ENCODE assay signal across 7 cellular contexts in genomic region chr2:33599943-33600192, GRCh38.
DNase-seq lines count a peak whose midpoint lies in the region; ATAC-seq lines count a peak whose summit lies in the region.

No MANE protein-coding gene starts in this region.

- peaks cover 4% of the 10 kb centered on the region; the same call in 1 of the 2 replicates for H3K36me3 ChIP-seq in HUES6 (ENCODE audit: control insufficient read depth, insufficient read depth, low read length)
- peaks cover 7% of the 10 kb centered on the region for H3K36me3 ChIP-seq in iPS-20b (ENCODE audit: insufficient read depth, low read depth, low read length)
- H3K36me3 ChIP-seq in stomach smooth muscle (ENCODE audit: control insufficient read depth in 2 of 2, insufficient read depth in 2 of 2, low read length in 2 of 2) = peaks cover 2% of the 10 kb centered on the region in 2 donors

- H3K9me3 Mint-ChIP-seq in activated naive CD8-positive, alpha-beta T cell (ENCODE audit: low read depth) = no peaks in the 10 kb centered on the region

- no peak for ATAC-seq in HG03196 (IDR thresholded peaks at IDR 0.05; ENCODE audit: unreplicated experiment)

- H3K4me3 ChIP-seq in HUES6 (ENCODE audit: low read depth, low read length) = peak overlapping the region; percentile 93
- H3K4me3 ChIP-seq in iPS-20b (ENCODE audit: low read length) = peak overlapping the region; percentile 77
- peak overlapping the region; percentile 93 to 97 for H3K4me3 ChIP-seq in stomach smooth muscle (ENCODE audit: low read length in 2 of 2)

- H3K4me1 ChIP-seq in HUES6 (ENCODE audit: control insufficient read depth, insufficient read depth, low read length) (peaks cover 26% of the 10 kb centered on the region), iPS-20b (ENCODE audit: insufficient read depth, low read length) (peaks cover 23% of the 10 kb centered on the region), stomach smooth muscle (ENCODE audit: control insufficient read depth, insufficient read depth, low read length) (peaks cover 8% of the 10 kb centered on the region)

- H3K27me3 Mint-ChIP-seq in activated naive CD8-positive, alpha-beta T cell = no peaks in the 10 kb centered on the region

- H3K9ac ChIP-seq in HUES6 (ENCODE audit: low read length) = peak overlapping the region; percentile 56
- H3K9ac ChIP-seq in iPS-20b (ENCODE audit: low read depth, low read length) = peak overlapping the region; percentile 78; the same call in 1 of the 2 replicates
- H3K9ac ChIP-seq in stomach smooth muscle (ENCODE audit: low read length in 2 of 2) = peak overlapping the region; percentile 62 to 80

- H3K4me3 Mint-ChIP-seq in activated naive CD8-positive, alpha-beta T cell = peak overlapping the region; percentile 99

- H3K27ac Mint-ChIP-seq in activated naive CD8-positive, alpha-beta T cell = peak overlapping the region; percentile 98

- H3K27me3 ChIP-seq in HUES6 (ENCODE audit: control insufficient read depth, insufficient read depth, low read length) = no peaks in the 10 kb centered on the region
- no peaks in the 10 kb centered on the region for H3K27me3 ChIP-seq in iPS-20b (ENCODE audit: insufficient read depth, low read length)
- H3K27me3 ChIP-seq in stomach smooth muscle (ENCODE audit: control insufficient read depth in 1 of 2, insufficient read depth in 2 of 2, low read length in 2 of 2) = no peaks in the 10 kb centered on the region

- H3K27ac ChIP-seq in HUES6 (ENCODE audit: low read depth, low read length) (no peak overlapping the region), iPS-20b (ENCODE audit: low read length) (peak overlapping the region; percentile 69), stomach smooth muscle (ENCODE audit: low read length) (peak overlapping the region; percentile 77)

- H3K36me3 Mint-ChIP-seq in activated naive CD8-positive, alpha-beta T cell = no peaks in the 10 kb centered on the region

- no peak for DNase-seq in cerebellar nuclear complex (lab: John Stamatoyannopoulos, UW)
- no peak for DNase-seq in LoVo (ENCODE audit: low spot score)

- peaks cover 25% of the 10 kb centered on the region for H3K4me1 Mint-ChIP-seq in activated naive CD8-positive, alpha-beta T cell (ENCODE audit: low read depth)

- H3K9me3 ChIP-seq in HUES6 (ENCODE audit: control insufficient read depth, insufficient read depth, low read depth, low read length) (no peaks in the 10 kb centered on the region), iPS-20b (ENCODE audit: insufficient read depth, low read depth, low read length) (no peaks in the 10 kb centered on the region), stomach smooth muscle (ENCODE audit: control insufficient read depth in 2 of 2, low read length in 2 of 2) (no peaks in the 10 kb centered on the region)
